Comparison of ENCODE assay signal across 8 cellular contexts in genomic region chr16:20900299-20901067, GRCh38. TPM values are rescaled to one million over a fixed set of nuclear protein-coding genes. Genes with fewer than 3 reads are reported as not detected.
A peak's percentile ranks its signal among the peaks of the same experiment; 100 is the strongest.
DNase-seq lines count a peak whose midpoint lies in the region; ATAC-seq, FAIRE-seq and TF ChIP-seq lines count a peak whose summit lies in the region.

DCUN1D3 (minus strand) TSS chr16:20900358; CDS start chr16:20862538, 37,820 bp downstream.
LYRM1 (plus strand) TSS chr16:20900771; CDS start chr16:20915556, 14,785 bp downstream.

- under 1% methylated on average over 60 of the region's 62 CpGs for WGBS in smooth muscle cell (ENCODE audit: low lambda C conversion rate)

- ATAC-seq in GM18870 (IDR thresholded peaks at IDR 0.05; ENCODE audit: unreplicated experiment) (peak; percentile 79), HG03135 (IDR thresholded peaks at IDR 0.05; ENCODE audit: unreplicated experiment) (peak; percentile 68)

- H3K4me1 ChIP-seq in A673 (ENCODE audit: insufficient read depth, low read length, poor library complexity, severe bottlenecking) (peaks cover 20% of the 10 kb centered on the region), smooth muscle cell (ENCODE audit: low read depth) (peaks cover 42% of the 10 kb centered on the region)

- TF ChIP-seq CTCF in A673 (conservative IDR thresholded peaks at IDR 0.05; ENCODE audit: low read depth, low read length), result no peak
- TF ChIP-seq CTCF in WI38 (IDR thresholded peaks at IDR 0.05; ENCODE audit: low read depth, low read length), result no peak
- TF ChIP-seq CTCF in bronchial epithelial cell (IDR thresholded peaks at IDR 0.05; ENCODE audit: insufficient read depth, low read length, severe bottlenecking), result no peak
- no peak for TF ChIP-seq CTCF in smooth muscle cell (IDR thresholded peaks at IDR 0.05; ENCODE audit: borderline replicate concordance, insufficient read depth, poor library complexity, severe bottlenecking)

- H3K27ac ChIP-seq in A673 (ENCODE audit: low read depth, low read length, poor library complexity, severe bottlenecking), result peak within 1 kb of the TSS; percentile 96
- peak within 1 kb of the TSS; percentile 94 for H3K27ac ChIP-seq in smooth muscle cell (ENCODE audit: low read depth)

- no peaks in the 10 kb centered on the region for H3K27me3 ChIP-seq in A673 (replicated peaks; ENCODE audit: insufficient read depth, low read depth, low read length, poor library complexity)
- H3K27me3 ChIP-seq in bronchial epithelial cell (ENCODE audit: control insufficient read depth, insufficient read depth, low read length), result no peaks in the 10 kb centered on the region
- H3K27me3 ChIP-seq in smooth muscle cell (ENCODE audit: low read depth), result no peaks in the 10 kb centered on the region

- no peaks in the 10 kb centered on the region for H3K9me3 ChIP-seq in A673 (ENCODE audit: low read depth, low read length, poor library complexity, severe bottlenecking)
- H3K9me3 ChIP-seq in smooth muscle cell (replicated peaks; ENCODE audit: low read depth), result no peaks in the 10 kb centered on the region

- H3F3A ChIP-seq in smooth muscle cell (ENCODE audit: low read depth), result peaks cover 8% of the 10 kb centered on the region

- H3K4me2 ChIP-seq in smooth muscle cell, result peak within 1 kb of the TSS; percentile 91

- peak within 1 kb of the TSS; percentile 95 for H3K9ac ChIP-seq in smooth muscle cell (ENCODE audit: low read depth)

- H2AFZ ChIP-seq in smooth muscle cell (ENCODE audit: low read depth), result no peak within 1 kb of the TSS

- H3K4me3 ChIP-seq in A673 (ENCODE audit: low read depth, low read length, poor library complexity, severe bottlenecking) (peak within 1 kb of the TSS; percentile 75), WI38 (ENCODE audit: low read depth, low read length) (peak within 1 kb of the TSS; percentile 97), bronchial epithelial cell (ENCODE audit: low read depth, low read length) (peak within 1 kb of the TSS; percentile 78), smooth muscle cell (peak within 1 kb of the TSS; percentile 80)

- H3K36me3 ChIP-seq in A673 (ENCODE audit: insufficient read depth, low read length, poor library complexity, severe bottlenecking) (no peaks in the 10 kb centered on the region), bronchial epithelial cell (ENCODE audit: control insufficient read depth, insufficient read depth, low read length) (peaks cover 2% of the 10 kb centered on the region), smooth muscle cell (ENCODE audit: low read depth) (no peaks in the 10 kb centered on the region)

- CTCF ChIA-PET in A673 (lab: Charles Lee), result no interaction called here

- intact Hi-C loops in A673 (cut with micrococcal nuclease; ENCODE audit: unreplicated experiment), result no loop called here

- POLR2A ChIA-PET in A673 (lab: Charles Lee; ENCODE audit: low non-redundant PET), result interaction anchor here (0.7 to 0.8 kb wide), 2 partner anchors 38 to 587 kb away, joined by 5 to 28 read pairs; no protein-coding TSS in a partner anchor

- no TSS peak for BruUV-seq in A673 (replicated peaks; lab: Mats Ljungman, UMichigan)

- peaks cover 55% of the 10 kb centered on the region for H3K79me2 ChIP-seq in smooth muscle cell (ENCODE audit: low read depth)

- no peak for FAIRE-seq in bronchial epithelial cell (lab: Jason Lieb, UNC)

- DNase-seq in A673 (ENCODE audit: low spot score) (peak; percentile 98), NCI-H2227 treated with DMSO at 0.1 percent for 48 hours (lab: John Stamatoyannopoulos, UW) (peak; percentile 97), bronchial epithelial cell (ENCODE audit: low read depth) (peak; percentile 95), iPS-NIHi7 (ENCODE audit: extremely low spot score) (peak; percentile 97), smooth muscle cell (lab: John Stamatoyannopoulos, UW; ENCODE audit: unreplicated experiment) (peak; percentile 87)

- H4K20me1 ChIP-seq in smooth muscle cell (ENCODE audit: low read depth), result peaks cover 42% of the 10 kb centered on the region

RNA-seq across cellular contexts. Expression of gene DCUN1D3, which starts in this region (rescaled TPM):
- total RNA-seq in A673 (2021) (12.4 and 12.7 TPM in 2 replicates), bronchial epithelial cell (14.0 and 17.8 TPM in 2 replicates), smooth muscle cell (36.3 and 37.8 TPM in 2 replicates)
- 12.6 and 13.5 TPM in 2 replicates for polyA plus RNA-seq in smooth muscle cell

RNA-seq across cellular contexts. Expression of gene LYRM1, which starts in this region (rescaled TPM):
- total RNA-seq in A673 (2021) (14.3 and 21.4 TPM in 2 replicates), bronchial epithelial cell (40.8 and 47.9 TPM in 2 replicates), smooth muscle cell (10.2 and 18.6 TPM in 2 replicates)
- 11.7 and 15.3 TPM in 2 replicates for polyA plus RNA-seq in smooth muscle cell

Comparison
In these comparisons a context has a peak if more than half of its experiments do, and no peak if none do; other contexts are left out.
1. Peak in every context shown above with its lines: DNase-seq, ATAC-seq, H3K4me3 ChIP-seq and H3K27ac ChIP-seq.